In genomic region chr17:4043862-4044261, GRCh38 we compare ENCODE assay signal across 13 cellular contexts.
A peak's percentile ranks its signal among the peaks of the same experiment; 100 is the strongest.
DNase-seq lines count a peak whose midpoint lies in the region; ATAC-seq and TF ChIP-seq lines count a peak whose summit lies in the region.
"Had no signal": no experiment of that assay in that cellular context is flagged by ENCODE, and none has a peak within 500 bp of the region (broad histone marks: within the 10 kb centered on the region; RNA-seq: fewer than 3 reads in every experiment).

No MANE protein-coding gene starts in this region.

- DNase-seq in MV-4-11 (lab: John Stamatoyannopoulos, UW) (peak; percentile 10), lower lobe of right lung (no peak), NCI-H1417 treated with DMSO at 0.1 percent for 48 hours (lab: John Stamatoyannopoulos, UW) (no peak), NCI-H748 (lab: John Stamatoyannopoulos, UW; ENCODE audit: unreplicated experiment) (no peak)
- DNase-seq in activated CD8-positive, alpha-beta memory T cell treated with anti-CD3 and anti-CD28 coated beads, Interleukin-2, amount 10 ng/mL, durations not matched to agents 7 days and 5 days = peak; percentile 71
- DNase-seq in stimulated activated CD8-positive, alpha-beta memory T cell treated with anti-CD3 and anti-CD28 coated beads, Interleukin-4, amount 100 ng/mL, for 4 hours (ENCODE audit: low read depth in 2 of 2, low spot score in 1 of 2) = peak; percentile 11 to 55
- DNase-seq: DMS 273 treated with DMSO at 0.1 percent for 48 hours, erythroblast, kidney, psoas muscle had no signal

- H3K9me3 ChIP-seq in lower lobe of right lung = no peaks in the 10 kb centered on the region
- H3K9me3 ChIP-seq: adrenal gland, psoas muscle had no signal

- no peaks in the 10 kb centered on the region for H3K27me3 ChIP-seq in lower lobe of right lung (ENCODE audit: low read depth)
- H3K27me3 ChIP-seq: adrenal gland had no signal

- no peaks in the 10 kb centered on the region for H3K27me3 Mint-ChIP-seq in activated CD8-positive, alpha-beta memory T cell treated with anti-CD3 and anti-CD28 coated beads, Interleukin-2, amount 10 ng/mL, durations not matched to agents 7 days and 5 days

- H3K4me3 Mint-ChIP-seq in activated CD8-positive, alpha-beta memory T cell treated with anti-CD3 and anti-CD28 coated beads, Interleukin-2, amount 10 ng/mL, durations not matched to agents 7 days and 5 days = no peak overlapping the region

- CTCF ChIA-PET in activated CD8-positive, alpha-beta memory T cell treated with anti-CD3 and anti-CD28 coated beads, Interleukin-2, amount 10 ng/mL, durations not matched to agents 7 days and 5 days (lab: Charles Lee) = interaction anchor here (0.8 to 3.0 kb wide), 6 partner anchors 9 to 198 kb away, joined by 3 to 13 read pairs (median 4); partner anchors contain the start of gene NCBP3

- peaks cover 100% of the 10 kb centered on the region for H3K36me3 ChIP-seq in lower lobe of right lung

- peaks cover 4% of the 10 kb centered on the region for H3K9me3 Mint-ChIP-seq in activated CD8-positive, alpha-beta memory T cell treated with anti-CD3 and anti-CD28 coated beads, Interleukin-2, amount 10 ng/mL, durations not matched to agents 7 days and 5 days (ENCODE audit: low read depth)

- H3K4me1 ChIP-seq in lower lobe of right lung = no peaks in the 10 kb centered on the region
- H3K4me1 ChIP-seq: adrenal gland, psoas muscle had no signal

- no peak overlapping the region for H3K4me3 ChIP-seq in lower lobe of right lung
- H3K4me3 ChIP-seq: adrenal gland, psoas muscle had no signal

- peak overlapping the region; percentile 69 for H3K27ac Mint-ChIP-seq in activated CD8-positive, alpha-beta memory T cell treated with anti-CD3 and anti-CD28 coated beads, Interleukin-2, amount 10 ng/mL, durations not matched to agents 7 days and 5 days

- H3K27ac ChIP-seq in lower lobe of right lung = no peak overlapping the region
- H3K27ac ChIP-seq: adrenal gland, psoas muscle had no signal

- H3K36me3 Mint-ChIP-seq in activated CD8-positive, alpha-beta memory T cell treated with anti-CD3 and anti-CD28 coated beads, Interleukin-2, amount 10 ng/mL, durations not matched to agents 7 days and 5 days = peaks cover 50% of the 10 kb centered on the region

- intact Hi-C loops in lower lobe of right lung (cut with DNase I) = no loop called here

- peak; percentile 71 for ATAC-seq in activated CD8-positive, alpha-beta memory T cell treated with anti-CD3 and anti-CD28 coated beads, Interleukin-2, amount 10 ng/mL, durations not matched to agents 7 days and 5 days
- ATAC-seq in lower lobe of right lung (peak; percentile 41 to 43), HG02623 (IDR thresholded peaks at IDR 0.05; ENCODE audit: unreplicated experiment) (no peak), HG03439 (IDR thresholded peaks at IDR 0.05; ENCODE audit: unreplicated experiment) (no peak)
- ATAC-seq: psoas muscle had no signal

- H3K4me1 Mint-ChIP-seq in activated CD8-positive, alpha-beta memory T cell treated with anti-CD3 and anti-CD28 coated beads, Interleukin-2, amount 10 ng/mL, durations not matched to agents 7 days and 5 days = peaks cover 31% of the 10 kb centered on the region

- no peak for TF ChIP-seq CTCF in lower lobe of right lung (IDR thresholded peaks at IDR 0.05)

Comparison
In these comparisons a context has a peak if more than half of its experiments do, and no peak if none do; other contexts are left out.
1. DNase-seq: peak in MV-4-11 (single experiment), activated CD8-positive, alpha-beta memory T cell treated with anti-CD3 and anti-CD28 coated beads, Interleukin-2, amount 10 ng/mL, durations not matched to agents 7 days and 5 days (single experiment) and stimulated activated CD8-positive, alpha-beta memory T cell treated with anti-CD3 and anti-CD28 coated beads, Interleukin-4, amount 100 ng/mL, for 4 hours (2 of 2); none in lower lobe of right lung (single experiment), NCI-H1417 treated with DMSO at 0.1 percent for 48 hours (single experiment) and NCI-H748 (single experiment).
2. ATAC-seq: peak in activated CD8-positive, alpha-beta memory T cell treated with anti-CD3 and anti-CD28 coated beads, Interleukin-2, amount 10 ng/mL, durations not matched to agents 7 days and 5 days (single experiment) and lower lobe of right lung (2 of 2); none in HG02623 (single experiment) and HG03439 (single experiment).